22 cellular contexts compared by ENCODE assay signal in genomic region chr15:48946840-48947187, GRCh38. TPM values are rescaled to one million over a fixed set of nuclear protein-coding genes. Genes with fewer than 3 reads are reported as not detected.
DNase-seq lines count a peak whose midpoint lies in the region; ATAC-seq and TF ChIP-seq lines count a peak whose summit lies in the region.
"Had no signal": no experiment of that assay in that cellular context is flagged by ENCODE, and none has a peak within 500 bp of the region (broad histone marks: within the 10 kb centered on the region; RNA-seq: fewer than 3 reads in every experiment).

No MANE protein-coding gene starts in this region.

- H3K4me3 ChIP-seq in ascending aorta (peak overlapping the region in 1 of 2 donors; percentile 13), right atrium auricular region (no peak overlapping the region), tibial nerve (no peak overlapping the region)
- H3K4me3 ChIP-seq: K562, Peyer's patch had no signal

- H3K4me1 ChIP-seq in ascending aorta (peaks cover 2 to 8% of the 10 kb centered on the region in 2 donors), right atrium auricular region (peaks cover 0 to 38% of the 10 kb centered on the region in 2 donors), tibial nerve (peaks cover 0 to 25% (median 0%) of the 10 kb centered on the region in 4 donors)
- H3K4me1 ChIP-seq: Peyer's patch had no signal

- no peak for TF ChIP-seq EP300 in tibial nerve (IDR thresholded peaks at IDR 0.05)

- no peak for TF ChIP-seq POLR2A in tibial nerve (IDR thresholded peaks at IDR 0.05)

- H3K27me3 ChIP-seq in ascending aorta (no peaks in the 10 kb centered on the region), right atrium auricular region (no peaks in the 10 kb centered on the region), tibial nerve (no peaks in the 10 kb centered on the region)
- H3K27me3 ChIP-seq: Peyer's patch had no signal

- H3K36me3 ChIP-seq in ascending aorta (no peaks in the 10 kb centered on the region), right atrium auricular region (no peaks in the 10 kb centered on the region), tibial nerve (peaks cover 0 to 11% (median 0%) of the 10 kb centered on the region in 3 donors)
- H3K36me3 ChIP-seq: Peyer's patch had no signal

- ATAC-seq in Right ventricle myocardium superior (ENCODE audit: poor library complexity) (peak; percentile 54), Right ventricle myocardium inferior (no peak), GM21619 (IDR thresholded peaks at IDR 0.05; ENCODE audit: unreplicated experiment) (no peak)
- ATAC-seq: HepG2 had no signal

- no peaks in the 10 kb centered on the region for H3K9me3 ChIP-seq in ascending aorta
- H3K9me3 ChIP-seq in right atrium auricular region = no peaks in the 10 kb centered on the region
- no peaks in the 10 kb centered on the region for H3K9me3 ChIP-seq in tibial nerve
- H3K9me3 ChIP-seq: Peyer's patch had no signal

- H3K27ac ChIP-seq in ascending aorta (peak overlapping the region; percentile 66 to 80), right atrium auricular region (peak overlapping the region; percentile 37 to 78), tibial nerve (peak overlapping the region in 3 of 4 donors; percentile 35 to 84 (median 77))
- H3K27ac ChIP-seq: C4-2B, HL-60, Peyer's patch had no signal

- no peak for TF ChIP-seq CTCF in ascending aorta (IDR thresholded peaks at IDR 0.05)
- no peak for TF ChIP-seq CTCF in right atrium auricular region (IDR thresholded peaks at IDR 0.05)
- no peak for TF ChIP-seq CTCF in tibial nerve (IDR thresholded peaks at IDR 0.05)

- no peak for DNase-seq in Right ventricle myocardium superior
- DNase-seq in Right ventricle myocardium inferior (ENCODE audit: missing footprints) = no peak
- DNase-seq in ascending aorta (ENCODE audit: low spot score in 2 of 2) = no peak
- DNase-seq in right atrium auricular region (ENCODE audit: low spot score) = no peak
- DNase-seq in tibial nerve (ENCODE audit: low spot score in 2 of 2) = no peak
- no peak for DNase-seq in ecto neural progenitor cell (ENCODE audit: low spot score)
- no peak for DNase-seq in superior temporal gyrus (ENCODE audit: extremely low spot score)
- DNase-seq: CD8-positive, alpha-beta memory T cell; H7; NCI-H1092; NCI-H1436; NCI-H187 treated with DMSO at 0.1 percent for 48 hours; NCI-H2107; NCI-H510A; NCI-H748 treated with DMSO at 0.1 percent for 48 hours; Peyer's patch had no signal

- intact Hi-C loops in Right ventricle myocardium superior (cut with DNase I) (no loop called here), Right ventricle myocardium inferior (cut with DNase I) (no loop called here), ascending aorta (cut with DNase I) (loop anchor here (5.0 kb wide), 1 partner anchor 155 kb away; no protein-coding TSS in a partner anchor)

- WGBS in tibial nerve, 2 donors = 75 to 83% methylated on average over 1 of the region's 1 CpG

RNA-seq across cellular contexts. Expression of gene SHC4, which starts 16.9 kb away (rescaled TPM):
- total RNA-seq in Right ventricle myocardium superior (2.5 TPM), Right ventricle myocardium inferior (1.5 TPM), ascending aorta (7.2 TPM), right atrium auricular region (1 to 10 TPM; 4.9 to 5.3 TPM), tibial nerve (10 to 100 TPM; 36.9 to 71.7 (median 47.5) TPM)
- total RNA-seq: HT-29 had no signal
